Comparison of ENCODE assay signal across 7 cellular contexts in the genomic region with DNA sequence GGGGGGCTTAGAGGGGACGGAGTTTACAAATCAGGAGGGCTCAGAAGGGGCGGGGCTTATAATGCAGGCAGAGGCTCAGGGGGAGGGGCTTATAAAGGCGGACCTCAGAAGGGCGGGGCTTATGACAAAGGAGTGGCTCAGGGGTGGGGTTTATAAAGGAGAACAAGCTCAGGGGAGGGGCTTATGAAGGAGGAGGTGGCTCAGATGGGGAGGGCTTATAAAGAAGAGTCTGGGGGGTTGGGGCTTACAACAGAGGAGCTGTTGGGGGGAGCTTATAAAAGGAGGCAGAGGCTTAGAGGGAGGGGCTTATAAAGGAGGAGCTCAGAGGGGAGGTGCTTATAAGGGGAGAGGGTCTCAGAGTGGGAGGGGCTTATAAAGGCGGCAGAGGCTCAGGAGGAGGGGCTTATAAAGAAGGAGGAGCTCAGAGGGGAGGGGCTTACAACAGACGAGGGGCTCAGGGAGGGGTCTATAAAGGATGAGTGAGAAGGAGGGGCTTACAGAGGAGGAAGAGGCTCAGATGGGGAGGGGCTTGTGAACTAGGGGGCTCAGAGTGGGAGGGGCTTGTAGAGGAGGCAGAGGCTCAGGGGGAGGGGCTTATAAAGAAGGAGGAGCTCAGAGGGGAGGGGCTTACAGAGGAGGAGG.
DNase-seq lines count a peak whose midpoint lies in the region; ATAC-seq lines count a peak whose summit lies in the region.
"Had no signal": no experiment of that assay in that cellular context is flagged by ENCODE, and none has a peak within 500 bp of the region (broad histone marks: within the 10 kb centered on the region; RNA-seq: fewer than 3 reads in every experiment).

No MANE protein-coding gene starts in this region.

- DNase-seq in activated CD4-positive, alpha-beta T cell treated with anti-CD3 and anti-CD28 coated beads for 24 hours (ENCODE audit: low read depth in 2 of 2): peak; percentile 14 to 18
- no peak for DNase-seq in activated CD4-positive, alpha-beta T cell treated with anti-CD3 and anti-CD28 coated beads for 1 hour
- peak; percentile 47 for DNase-seq in activated T-cell treated with anti-CD3 and anti-CD28 coated beads, Interleukin-2, amount 50 U/mL, for 1 hour
- DNase-seq in stimulated activated naive CD4-positive, alpha-beta T cell treated with Interleukin-2 at 50 U/mL for 16 hours (lab: John Stamatoyannopoulos, UW): peak; percentile 15
- no peak for DNase-seq in NCI-H1092 treated with DMSO at 0.1 percent for 48 hours (lab: John Stamatoyannopoulos, UW)

- ATAC-seq in HG02798 (IDR thresholded peaks at IDR 0.05; ENCODE audit: poor library complexity, unreplicated experiment): no peak
- ATAC-seq: right cardiac atrium had no signal

Comparison
In these comparisons a context has a peak if more than half of its experiments do, and no peak if none do; other contexts are left out.
1. DNase-seq: peak in activated CD4-positive, alpha-beta T cell treated with anti-CD3 and anti-CD28 coated beads for 24 hours (2 of 2), activated T-cell treated with anti-CD3 and anti-CD28 coated beads, Interleukin-2, amount 50 U/mL, for 1 hour (single experiment) and stimulated activated naive CD4-positive, alpha-beta T cell treated with Interleukin-2 at 50 U/mL for 16 hours (single experiment); none in activated CD4-positive, alpha-beta T cell treated with anti-CD3 and anti-CD28 coated beads for 1 hour (single experiment) and NCI-H1092 treated with DMSO at 0.1 percent for 48 hours (single experiment).